Comparison of ENCODE assay signal across 14 cellular contexts in genomic region chr14:101961746-101962502, GRCh38. TPM values are rescaled to one million over a fixed set of nuclear protein-coding genes. Genes with fewer than 3 reads are reported as not detected.
DNase-seq lines count a peak whose midpoint lies in the region; ATAC-seq and TF ChIP-seq lines count a peak whose summit lies in the region.
"Had no signal": no experiment of that assay in that cellular context is flagged by ENCODE, and none has a peak within 500 bp of the region (broad histone marks: within the 10 kb centered on the region; RNA-seq: fewer than 3 reads in every experiment).

No MANE protein-coding gene starts in this region.

- H3K4me3 ChIP-seq in heart right ventricle: no peak overlapping the region
- no peak overlapping the region for H3K4me3 ChIP-seq in muscle layer of duodenum (ENCODE audit: low read depth in 1 of 2, low read length in 2 of 2)
- H3K4me3 ChIP-seq in transverse colon: no peak overlapping the region
- no peak overlapping the region for H3K4me3 ChIP-seq in endodermal cell (ENCODE audit: low read length)
- H3K4me3 ChIP-seq: gastrocnemius medialis had no signal

- intact Hi-C loops in heart right ventricle (cut with DNase I): loop anchor here in 8 of 10 donors (2.0 to 10.0 kb wide), 11 partner anchors 13 to 355 kb away; partner anchors contain the start of genes ZNF839 (in 3 of the 8), HSP90AA1 (in 1 of the 8) and PPP2R5C (in 1 of the 8)
- intact Hi-C loops in Right ventricle myocardium inferior (cut with DNase I): loop anchor here (1.0 to 5.0 kb wide), 3 partner anchors 134 to 355 kb away; partner anchors contain the start of gene ZNF839
- intact Hi-C loops in transverse colon (cut with DNase I; ENCODE audit: low total_unique reads): loop anchor here (5.0 kb wide), 1 partner anchor 190 kb away; no protein-coding TSS in a partner anchor

- H3K4me1 ChIP-seq in heart right ventricle: peaks cover 6 to 49% (median 40%) of the 10 kb centered on the region in 9 donors
- peaks cover 16 to 39% of the 10 kb centered on the region in 2 donors for H3K4me1 ChIP-seq in muscle layer of duodenum (ENCODE audit: control insufficient read depth in 1 of 2, insufficient read depth in 2 of 2, low read length in 2 of 2)
- peaks cover 8 to 36% (median 23%) of the 10 kb centered on the region in 4 donors for H3K4me1 ChIP-seq in transverse colon
- H3K4me1 ChIP-seq in endodermal cell (ENCODE audit: control insufficient read depth, insufficient read depth, low read length): no peaks in the 10 kb centered on the region

- H3K27me3 ChIP-seq in heart right ventricle (no peaks in the 10 kb centered on the region), muscle layer of duodenum (ENCODE audit: low read depth, low read length) (no peaks in the 10 kb centered on the region), transverse colon (no peaks in the 10 kb centered on the region), endodermal cell (ENCODE audit: control insufficient read depth, insufficient read depth, low read length, poor library complexity, severe bottlenecking) (peaks cover 17% of the 10 kb centered on the region)
- H3K27me3 ChIP-seq: gastrocnemius medialis had no signal

- no peak for TF ChIP-seq POLR2A in transverse colon (IDR thresholded peaks at IDR 0.05)

- H3K9me3 Mint-ChIP-seq in endodermal cell: no peaks in the 10 kb centered on the region
- H3K9me3 Mint-ChIP-seq: activated CD8-positive, alpha-beta T cell treated with anti-CD3 and anti-CD28 coated beads for 36 hours; activated T-helper 2 cell treated with anti-CD3 and anti-CD28 coated beads, Interferon-gamma antibody, Interleukin-2, Interleukin-4, amounts not matched to agents 10 μg/mL and 5 μg/mL and 100 μg/mL, durations not matched to agents 14 hours and 24 hours and 36 hours; memory B cell; nephron had no signal

- H3K27ac ChIP-seq in heart right ventricle (peak overlapping the region in 6 of 10 donors; percentile 7 to 74 (median 40)), cingulate gyrus (ENCODE audit: low read depth, low read length) (peak overlapping the region; percentile 86), muscle layer of duodenum (ENCODE audit: low read length) (peak overlapping the region; percentile 61), transverse colon (peak overlapping the region; percentile 65 to 99 (median 82)), endodermal cell (ENCODE audit: low read depth, low read length) (no peak overlapping the region)
- H3K27ac ChIP-seq: WERI-Rb-1 had no signal

- peaks cover 21% of the 10 kb centered on the region for H3K4me1 Mint-ChIP-seq in endodermal cell

- no peak overlapping the region for H3K4me3 Mint-ChIP-seq in endodermal cell
- H3K4me3 Mint-ChIP-seq: activated CD8-positive, alpha-beta T cell treated with anti-CD3 and anti-CD28 coated beads for 36 hours; memory B cell had no signal

- 87 to 88% methylated on average over 9 of the region's 9 CpGs for WGBS in heart right ventricle, 2 donors
- 61 to 79% methylated on average over 4 to 9 of the region's 9 CpGs for WGBS in transverse colon (ENCODE audit: low coverage in 1 of 2), 2 donors
- WGBS in endodermal cell (ENCODE audit: insufficient coverage in 1 of 2, insufficient read length in 1 of 2), 2 experiments: 93 to 96% methylated on average over 5 to 9 of the region's 9 CpGs

- H3K9me3 ChIP-seq in heart right ventricle: no peaks in the 10 kb centered on the region
- H3K9me3 ChIP-seq in muscle layer of duodenum (ENCODE audit: control insufficient read depth in 1 of 2, low read length in 2 of 2): no peaks in the 10 kb centered on the region
- no peaks in the 10 kb centered on the region for H3K9me3 ChIP-seq in transverse colon
- H3K9me3 ChIP-seq in endodermal cell (ENCODE audit: control insufficient read depth, low read length): no peaks in the 10 kb centered on the region
- H3K9me3 ChIP-seq: gastrocnemius medialis had no signal

- DNase-seq in heart right ventricle (no peak), Right ventricle myocardium inferior (ENCODE audit: missing footprints) (no peak), transverse colon (no peak), HPDE6-E6E7 (ENCODE audit: extremely low spot score) (no peak), endodermal cell (no peak)

- no peak overlapping the region for H3K27ac Mint-ChIP-seq in endodermal cell
- H3K27ac Mint-ChIP-seq: activated T-helper 2 cell treated with anti-CD3 and anti-CD28 coated beads, Interferon-gamma antibody, Interleukin-2, Interleukin-4, amounts not matched to agents 10 μg/mL and 5 μg/mL and 100 μg/mL, durations not matched to agents 14 hours and 24 hours and 36 hours; memory B cell had no signal

- no peaks in the 10 kb centered on the region for H3K36me3 Mint-ChIP-seq in endodermal cell (ENCODE audit: low read depth)
- H3K36me3 Mint-ChIP-seq: memory B cell had no signal

- ATAC-seq in heart right ventricle: no peak
- ATAC-seq in Right ventricle myocardium inferior: no peak
- no peak for ATAC-seq in GM19035 (IDR thresholded peaks at IDR 0.05; ENCODE audit: unreplicated experiment)

- TF ChIP-seq EP300 in transverse colon (IDR thresholded peaks at IDR 0.05; ENCODE audit: low read depth): no peak

- H3K27me3 Mint-ChIP-seq in endodermal cell (ENCODE audit: insufficient read depth): peaks cover 35% of the 10 kb centered on the region
- H3K27me3 Mint-ChIP-seq: activated CD8-positive, alpha-beta T cell treated with anti-CD3 and anti-CD28 coated beads for 36 hours; memory B cell had no signal

- TF ChIP-seq CTCF in heart right ventricle (IDR thresholded peaks at IDR 0.05) (no peak), transverse colon (IDR thresholded peaks at IDR 0.05) (no peak), endodermal cell (conservative IDR thresholded peaks at IDR 0.05) (no peak)

- in situ Hi-C loops in transverse colon (cut with MboI; ENCODE audit: low pct_ligation_motif_present in 1 of 4, low pct_unique_long_range_greater_than_20kb in 1 of 4, low sequenced_read_pairs in 3 of 4): loop anchor here in 2 of 4 donors (10.0 to 25.0 kb wide), 2 partner anchors 133 to 350 kb away; partner anchors contain the start of genes MOK (in 1 of the 2) and ZNF839 (in 1 of the 2)

- no peaks in the 10 kb centered on the region for H3K36me3 ChIP-seq in heart right ventricle
- no peaks in the 10 kb centered on the region for H3K36me3 ChIP-seq in muscle layer of duodenum (ENCODE audit: control insufficient read depth in 1 of 2, insufficient read depth in 2 of 2, low read length in 2 of 2)
- no peaks in the 10 kb centered on the region for H3K36me3 ChIP-seq in transverse colon
- no peaks in the 10 kb centered on the region for H3K36me3 ChIP-seq in endodermal cell (ENCODE audit: control insufficient read depth, insufficient read depth, low read length)
- H3K36me3 ChIP-seq: gastrocnemius medialis had no signal

- no peak overlapping the region for H3K9ac ChIP-seq in endodermal cell (ENCODE audit: extremely low read depth, low read length, poor library complexity, severe bottlenecking)

RNA-seq across cellular contexts. Expression of gene DYNC1H1, which starts 2.4 kb away (rescaled TPM):
- total RNA-seq in heart right ventricle (100 to 1,000 TPM; 413 to 777 (median 634) TPM), Right ventricle myocardium inferior (348 TPM), transverse colon (100 to 1,000 TPM; 471 to 647 (median 482) TPM), endodermal cell (100 to 1,000 TPM; 438 to 443 TPM)
- 100 to 1,000 TPM; 173 to 331 TPM for polyA plus RNA-seq in heart right ventricle
- polyA plus RNA-seq in endodermal cell (2013, experiment 1 of 2): 270 TPM
- 306 TPM for polyA plus RNA-seq in endodermal cell (2013, experiment 2 of 2)
